ENCODE assay signal across 1 cellular context in the genomic region with DNA sequence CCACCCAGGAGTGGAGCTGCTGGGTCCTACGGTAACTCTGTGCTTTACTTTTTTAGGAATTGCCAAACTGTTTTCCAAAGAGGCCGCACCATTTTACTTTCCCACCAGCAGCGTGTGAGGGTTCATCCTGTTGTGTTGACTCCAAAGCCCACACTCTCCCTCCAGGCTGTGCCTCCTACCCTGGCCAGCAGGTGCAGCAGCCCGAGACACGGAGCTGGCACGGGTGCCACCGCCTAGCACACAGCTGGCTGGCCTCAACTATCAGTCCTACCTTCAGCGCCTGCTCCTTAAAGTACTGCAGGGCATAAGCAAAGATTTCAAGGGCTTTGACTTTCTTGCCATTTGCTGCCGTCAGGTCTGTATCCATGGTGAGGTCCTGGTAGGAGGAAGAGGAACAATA.
TF ChIP-seq lines count a peak whose summit lies in the region.

No MANE protein-coding gene starts in this region.

TF ChIP-seq in H1, 55 proteins besides CTCF, POLR2A, EP300 and RAD21 (continued from another document):
- TF ChIP-seq, protein P1, sequence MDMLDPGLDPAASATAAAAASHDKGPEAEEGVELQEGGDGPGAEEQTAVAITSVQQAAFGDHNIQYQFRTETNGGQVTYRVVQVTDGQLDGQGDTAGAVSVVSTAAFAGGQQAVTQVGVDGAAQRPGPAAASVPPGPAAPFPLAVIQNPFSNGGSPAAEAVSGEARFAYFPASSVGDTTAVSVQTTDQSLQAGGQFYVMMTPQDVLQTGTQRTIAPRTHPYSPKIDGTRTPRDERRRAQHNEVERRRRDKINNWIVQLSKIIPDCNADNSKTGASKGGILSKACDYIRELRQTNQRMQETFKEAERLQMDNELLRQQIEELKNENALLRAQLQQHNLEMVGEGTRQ (IDR thresholded peaks at IDR 0.05; ENCODE audit: low read length), result no peak
- TF ChIP-seq EZH2 (IDR thresholded peaks at IDR 0.05; ENCODE audit: low read depth, low read length, severe bottlenecking) (no peak), YY1 (IDR thresholded peaks at IDR 0.05; ENCODE audit: low read depth, low read length) (no peak), MAFK (IDR thresholded peaks at IDR 0.05; ENCODE audit: low read depth, low read length) (no peak), SIRT6 (IDR thresholded peaks at IDR 0.05; ENCODE audit: low read length) (no peak), KDM5A (IDR thresholded peaks at IDR 0.05; ENCODE audit: low read length) (no peak), HDAC6 (IDR thresholded peaks at IDR 0.05; ENCODE audit: low read depth, low read length) (no peak), JUND (IDR thresholded peaks at IDR 0.05; ENCODE audit: low read length) (no peak), POU5F1 (IDR thresholded peaks at IDR 0.05; ENCODE audit: low read depth, low read length) (no peak), SIX5 (IDR thresholded peaks at IDR 0.05; ENCODE audit: low read depth, low read length) (no peak), NRF1 (IDR thresholded peaks at IDR 0.05; ENCODE audit: low read depth, low read length) (no peak)
